In the genomic region with DNA sequence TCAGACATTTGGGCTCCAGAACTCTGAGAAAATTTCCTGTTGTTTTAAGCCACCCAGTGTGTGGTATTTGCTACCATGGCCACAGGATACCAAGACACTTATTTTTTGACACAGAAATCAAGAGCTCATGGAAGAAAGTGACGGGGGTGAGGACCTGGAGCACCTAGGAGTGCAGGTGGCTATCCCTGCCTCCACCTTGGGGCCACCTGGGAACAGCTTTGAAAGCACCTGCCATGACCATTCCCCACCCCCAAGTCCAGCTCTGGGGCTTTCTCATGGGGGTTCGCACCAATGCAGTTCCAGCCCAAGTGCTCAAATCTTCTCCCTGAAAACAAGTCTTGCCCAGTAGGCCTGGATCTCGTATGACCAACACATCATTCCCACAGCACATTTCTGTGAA, we compare ENCODE assay signal across 7 cellular contexts.
"Had no signal": no experiment of that assay in that cellular context is flagged by ENCODE, and none has a peak within 500 bp of the region (broad histone marks: within the 10 kb centered on the region; RNA-seq: fewer than 3 reads in every experiment).

No MANE protein-coding gene starts in this region.

- DNase-seq: H9, HCEC 1CT, IMR-90 had no signal

- H3K27ac Mint-ChIP-seq: GM23338, H9 had no signal

- H3K4me3 Mint-ChIP-seq: GM23338, H9 had no signal

- FAIRE-seq: H1, H54, HTR-8/SVneo had no signal

- H3K4me1 Mint-ChIP-seq: GM23338, H9 had no signal

- ATAC-seq: GM23338 had no signal

- H3K9me3 Mint-ChIP-seq: GM23338, H9 had no signal

- H3K4me3 ChIP-seq: GM23338 had no signal
